In the genomic region with DNA sequence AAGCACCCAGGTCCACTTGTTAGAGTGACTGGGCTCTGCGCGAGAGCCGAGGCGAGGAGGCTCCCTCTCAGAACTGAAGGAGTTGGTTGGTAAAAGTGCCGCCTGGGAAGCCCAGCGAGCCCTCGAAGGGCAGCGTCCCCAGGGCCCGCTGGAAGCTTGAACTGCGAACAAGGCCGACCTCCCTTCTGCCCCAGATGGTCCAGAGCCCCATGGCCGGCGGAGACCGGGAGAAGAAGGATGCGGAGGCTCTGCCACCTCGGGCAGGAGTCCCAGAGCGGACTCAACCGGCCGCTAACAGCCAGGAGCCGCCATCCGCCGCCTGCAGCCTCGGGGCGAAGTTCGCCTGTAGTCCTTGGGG, we compare ENCODE assay signal across 10 cellular contexts.
DNase-seq lines count a peak whose midpoint lies in the region; ATAC-seq, FAIRE-seq and TF ChIP-seq lines count a peak whose summit lies in the region.
"Had no signal": no experiment of that assay in that cellular context is flagged by ENCODE, and none has a peak within 500 bp of the region (broad histone marks: within the 10 kb centered on the region; RNA-seq: fewer than 3 reads in every experiment).

No MANE protein-coding gene starts in this region.

- H3K9me3 Mint-ChIP-seq in MCF 10A (ENCODE audit: unreplicated experiment): peaks cover 7% of the 10 kb centered on the region

- H3K36me3 ChIP-seq in mammary epithelial cell (ENCODE audit: insufficient read depth, low read length) (no peaks in the 10 kb centered on the region), mesodermal cell (ENCODE audit: control insufficient read depth, insufficient read depth, low read length) (no peaks in the 10 kb centered on the region), upper lobe of right lung (no peaks in the 10 kb centered on the region)

- BruUV-seq in MCF 10A (replicated peaks; lab: Mats Ljungman, UMichigan) (no TSS peak), mammary epithelial cell (replicated peaks; lab: Mats Ljungman, UMichigan) (no TSS peak)

- H3K36me3 Mint-ChIP-seq in MCF 10A (ENCODE audit: insufficient read depth, unreplicated experiment): no peaks in the 10 kb centered on the region

- H3K9ac ChIP-seq in mammary epithelial cell (ENCODE audit: insufficient read depth, low read length): no peak overlapping the region

- H2AFZ ChIP-seq in mammary epithelial cell (ENCODE audit: low read depth, low read length): no peak overlapping the region

- H3K27ac ChIP-seq in mammary epithelial cell (ENCODE audit: insufficient read depth, low read depth, low read length) (no peak overlapping the region), mesodermal cell (ENCODE audit: low read depth, low read length, severe bottlenecking) (no peak overlapping the region), upper lobe of right lung (no peak overlapping the region)

- peaks cover 5% of the 10 kb centered on the region for H3K4me1 Mint-ChIP-seq in MCF 10A (ENCODE audit: insufficient read depth, unreplicated experiment)

- peaks cover 3% of the 10 kb centered on the region for H3K4me1 ChIP-seq in mammary epithelial cell (ENCODE audit: insufficient read depth, low read length)
- no peaks in the 10 kb centered on the region for H3K4me1 ChIP-seq in mesodermal cell (ENCODE audit: control insufficient read depth, insufficient read depth, low read length, poor library complexity, severe bottlenecking)
- no peaks in the 10 kb centered on the region for H3K4me1 ChIP-seq in upper lobe of right lung

- H3K4me3 ChIP-seq in mammary epithelial cell (replicated peaks in 1 of 3; ENCODE audit: insufficient read depth in 1 of 3, low read depth in 2 of 3, low read length in 3 of 3): no peak overlapping the region
- peak overlapping the region; percentile 42 for H3K4me3 ChIP-seq in astrocyte of the cerebellum (ENCODE audit: low read depth, low read length)
- peak overlapping the region; percentile 40 for H3K4me3 ChIP-seq in mesodermal cell (ENCODE audit: extremely low read depth, insufficient read depth, low read length, poor library complexity, severe bottlenecking)
- peak overlapping the region; percentile 39 for H3K4me3 ChIP-seq in upper lobe of right lung

- no peak for TF ChIP-seq POLR2A in GM12891 (IDR thresholded peaks at IDR 0.05; ENCODE audit: low read depth, low read length)

- POLR2A ChIA-PET in MCF 10A (lab: Yijun Ruan, JAX): interaction anchor here (0.9 to 3.4 kb wide), 4 partner anchors 10 to 797 kb away, joined by 3 to 14 read pairs (median 3); no protein-coding TSS in a partner anchor

- H3K27me3 Mint-ChIP-seq in MCF 10A (ENCODE audit: insufficient read depth, unreplicated experiment): no peaks in the 10 kb centered on the region

- FAIRE-seq in GM12891 (lab: Jason Lieb, UNC): no peak

- in situ Hi-C loops in mammary epithelial cell (cut with MboI; ENCODE audit: low sequenced_read_pairs in 2 of 2): no loop called here
- in situ Hi-C loops in astrocyte of the cerebellum (cut with HindIII; ENCODE audit: low sequenced_read_pairs): no loop called here

- no peaks in the 10 kb centered on the region for H3K79me2 ChIP-seq in mammary epithelial cell (ENCODE audit: insufficient read depth, low read length)

- peak overlapping the region; percentile 77 for H3K4me3 Mint-ChIP-seq in MCF 10A (ENCODE audit: unreplicated experiment)

- H3K27ac Mint-ChIP-seq in MCF 10A (ENCODE audit: low read depth, unreplicated experiment): no peak overlapping the region

- peaks cover 9% of the 10 kb centered on the region for H3K27me3 ChIP-seq in mammary epithelial cell (ENCODE audit: insufficient read depth, low read length)
- H3K27me3 ChIP-seq in upper lobe of right lung: no peaks in the 10 kb centered on the region

- no peak overlapping the region for H3K4me2 ChIP-seq in mammary epithelial cell (ENCODE audit: insufficient read depth, low read depth, low read length)

- WGBS in mammary epithelial cell (ENCODE audit: low coverage, missing lambda C conversion rate): 69% methylated on average over 3 of the region's 25 CpGs
- 0 to 4% methylated on average over 10 to 11 of the region's 25 CpGs for WGBS in mesodermal cell (ENCODE audit: insufficient coverage in 2 of 2), 2 experiments

- intact Hi-C loops in MCF 10A (cut with micrococcal nuclease): no loop called here
- intact Hi-C loops in mammary epithelial cell (cut with micrococcal nuclease): no loop called here
- intact Hi-C loops in upper lobe of right lung (cut with DNase I): no loop called here

- ATAC-seq in upper lobe of right lung: no peak

- H3K9me3 ChIP-seq in mammary epithelial cell (replicated peaks; ENCODE audit: insufficient read depth, low read length) (no peaks in the 10 kb centered on the region), mesodermal cell (ENCODE audit: control insufficient read depth, low read length) (no peaks in the 10 kb centered on the region), upper lobe of right lung (no peaks in the 10 kb centered on the region)

- H4K20me1 ChIP-seq in mammary epithelial cell (ENCODE audit: insufficient read depth, low read length): no peaks in the 10 kb centered on the region

- dilution Hi-C loops in mammary epithelial cell (cut with HindIII; ENCODE audit: low sequenced_read_pairs): no loop called here

- peak; percentile 4 for DNase-seq in MCF 10A (ENCODE audit: unreplicated experiment)
- DNase-seq in mammary epithelial cell: no peak
- no peak for DNase-seq in astrocyte of the cerebellum (ENCODE audit: low read depth)
- peak; percentile 54 for DNase-seq in upper lobe of right lung
- DNase-seq in occipital lobe (lab: John Stamatoyannopoulos, UW): no peak
- no peak for DNase-seq in GM12891 (ENCODE audit: insufficient read length, low spot score)
- DNase-seq in SHP77 treated with DMSO at 0.1 percent for 48 hours (lab: John Stamatoyannopoulos, UW): no peak
- DNase-seq: DND-41, NCI-H1048 had no signal

- no peak for TF ChIP-seq CTCF in MCF 10A (IDR thresholded peaks at IDR 0.05; ENCODE audit: unreplicated experiment)
- TF ChIP-seq CTCF in mammary epithelial cell (conservative IDR thresholded peaks at IDR 0.05 in 1 of 2, IDR thresholded peaks at IDR 0.05 in 1 of 2; ENCODE audit: extremely low read depth in 1 of 2, insufficient read depth in 1 of 2, low read depth in 1 of 2, low read length in 2 of 2): no peak
- no peak for TF ChIP-seq CTCF in astrocyte of the cerebellum (IDR thresholded peaks at IDR 0.05; ENCODE audit: low read depth, low read length, missing control alignments)
- TF ChIP-seq CTCF in upper lobe of right lung (IDR thresholded peaks at IDR 0.05): no peak

- CTCF ChIA-PET in MCF 10A (lab: Yijun Ruan, JAX): interaction anchor here (0.6 to 1.4 kb wide), 3 partner anchors 72 to 812 kb away, joined by 3 to 5 read pairs (median 4); no protein-coding TSS in a partner anchor
- CTCF ChIA-PET in mammary epithelial cell (lab: Charles Lee; ENCODE audit: low non-redundant PET): no interaction called here

TF ChIP-seq in GM12891, 5 proteins besides CTCF, POLR2A, EP300 and RAD21:
- TF ChIP-seq POLR2AphosphoS5 (IDR thresholded peaks at IDR 0.05; ENCODE audit: low read depth, low read length) (no peak), POU2F2 (IDR thresholded peaks at IDR 0.05; ENCODE audit: low read depth, low read length) (no peak), PAX5 (IDR thresholded peaks at IDR 0.05; ENCODE audit: insufficient read depth, low read length, severe bottlenecking) (no peak), SPI1 (IDR thresholded peaks at IDR 0.05; ENCODE audit: low read depth, low read length) (no peak), TAF1 (IDR thresholded peaks at IDR 0.05; ENCODE audit: low read depth, low read length) (no peak)

Comparison
In these comparisons a context has a peak if more than half of its experiments do, and no peak if none do; other contexts are left out.
1. DNase-seq: peak in MCF 10A (single experiment) and upper lobe of right lung (single experiment); none in mammary epithelial cell (single experiment), astrocyte of the cerebellum (single experiment), occipital lobe (single experiment), GM12891 (single experiment) and SHP77 treated with DMSO at 0.1 percent for 48 hours (single experiment).
2. H3K4me3 ChIP-seq: peak in astrocyte of the cerebellum (single experiment), mesodermal cell (single experiment) and upper lobe of right lung (single experiment); none in mammary epithelial cell (0 of 3).